39 cellular contexts compared by ENCODE assay signal in genomic region chr12:40632171-40632570, GRCh38.
"Had no signal": no experiment of that assay in that cellular context is flagged by ENCODE, and none has a peak within 500 bp of the region (broad histone marks: within the 10 kb centered on the region; RNA-seq: fewer than 3 reads in every experiment).

No MANE protein-coding gene starts in this region.

- H3K36me3 Mint-ChIP-seq: activated CD4-positive, alpha-beta memory T cell treated with anti-CD3 and anti-CD28 coated beads for 36 hours; activated naive CD4-positive, alpha-beta T cell treated with anti-CD3 and anti-CD28 coated beads, Interleukin-2, amount 50 U/mL, for 72 hours; activated naive CD8-positive, alpha-beta T cell treated with anti-CD3 and anti-CD28 coated beads for 36 hours had no signal

- H3K4me1 Mint-ChIP-seq: activated B cell treated with CpG ODN at 0.5 μM for 24 hours; activated CD4-positive, alpha-beta T cell treated with anti-CD3 and anti-CD28 coated beads, Interleukin-2, amount 10 ng/mL, durations not matched to agents 24 days and 14 days; activated naive CD8-positive, alpha-beta T cell treated with anti-CD3 and anti-CD28 coated beads for 36 hours; activated T-helper 17 cell treated with anti-CD3 and anti-CD28 coated beads, Interleukin-2, amount 50 U/mL, for 72 hours; central memory CD8-positive, alpha-beta T cell had no signal

- H3K36me3 ChIP-seq: adrenal gland, brain microvascular endothelial cell, breast epithelium, cardiac muscle cell had no signal

- H3K27me3 Mint-ChIP-seq: activated B cell treated with CpG ODN at 0.5 μM for 24 hours; activated CD4-positive, alpha-beta memory T cell treated with anti-CD3 and anti-CD28 coated beads for 36 hours; activated CD4-positive, alpha-beta T cell treated with anti-CD3 and anti-CD28 coated beads, Interleukin-2, amount 10 ng/mL, durations not matched to agents 24 days and 14 days; activated CD8-positive, alpha-beta T cell treated with anti-CD3 and anti-CD28 coated beads for 36 hours; activated naive CD8-positive, alpha-beta T cell treated with anti-CD3 and anti-CD28 coated beads for 36 hours; activated T-helper 17 cell treated with anti-CD3 and anti-CD28 coated beads, Interleukin-2, amount 50 U/mL, for 72 hours; central memory CD8-positive, alpha-beta T cell had no signal

- H3K27me3 ChIP-seq: adrenal gland, body of pancreas, brain microvascular endothelial cell, breast epithelium, cardiac muscle cell had no signal

- H3K9me3 ChIP-seq: adrenal gland, body of pancreas, breast epithelium had no signal

- H3K27ac Mint-ChIP-seq: activated B cell treated with CpG ODN at 0.5 μM for 24 hours; activated CD4-positive, alpha-beta memory T cell treated with anti-CD3 and anti-CD28 coated beads for 36 hours; activated CD4-positive, alpha-beta T cell treated with anti-CD3 and anti-CD28 coated beads, Interleukin-2, amount 10 ng/mL, durations not matched to agents 24 days and 14 days; activated CD8-positive, alpha-beta T cell treated with anti-CD3 and anti-CD28 coated beads for 36 hours; activated naive CD4-positive, alpha-beta T cell treated with anti-CD3 and anti-CD28 coated beads for 36 hours; activated naive CD4-positive, alpha-beta T cell treated with anti-CD3 and anti-CD28 coated beads, Interleukin-2, amount 50 U/mL, for 72 hours; activated naive CD8-positive, alpha-beta T cell treated with anti-CD3 and anti-CD28 coated beads for 36 hours; activated T-cell treated with anti-CD3 and anti-CD28 coated beads, Interleukin-2, amount 50 U/mL, for 72 hours; activated T-helper 1 cell treated with anti-CD3 and anti-CD28 coated beads, Interleukin-12 subunit alpha, Interleukin-12 subunit beta, Interleukin-2, Interleukin-4 antibody, amounts not matched to agents 30 ng/mL and 10 ng/mL and 1 ng/mL, durations not matched to agents 14 hours and 24 hours and 36 hours; activated T-helper 17 cell treated with anti-CD3 and anti-CD28 coated beads, Interleukin-2, amount 50 U/mL, for 72 hours; T-helper 1 cell treated with Interleukin-12 subunit alpha and Interleukin-12 subunit beta and Interleukin-4 antibody, amounts not matched to agents 30 μg/mL and 1 μg/mL, for 36 hours; T-helper 2 cell treated with Interferon-gamma antibody and Interleukin-4, amounts not matched to agents 5 μg/mL and 100 μg/mL, for 36 hours had no signal

- H3K4me3 ChIP-seq: adrenal gland, body of pancreas, breast epithelium, cardiac muscle cell had no signal

- H3K27ac ChIP-seq: adrenal gland, body of pancreas, brain microvascular endothelial cell, breast epithelium, cardiac muscle cell, VCaP had no signal

- H3K9me3 Mint-ChIP-seq: activated B cell treated with CpG ODN at 0.5 μM for 24 hours; activated CD4-positive, alpha-beta memory T cell treated with anti-CD3 and anti-CD28 coated beads for 36 hours; activated CD4-positive, alpha-beta T cell treated with anti-CD3 and anti-CD28 coated beads, Interleukin-2, amount 10 ng/mL, durations not matched to agents 24 days and 14 days; activated CD8-positive, alpha-beta T cell treated with anti-CD3 and anti-CD28 coated beads for 36 hours; activated naive CD8-positive, alpha-beta T cell treated with anti-CD3 and anti-CD28 coated beads for 36 hours; activated T-cell treated with anti-CD3 and anti-CD28 coated beads, Interleukin-2, amount 50 U/mL, for 4 hours; activated T-helper 1 cell treated with anti-CD3 and anti-CD28 coated beads, Interleukin-12 subunit alpha, Interleukin-12 subunit beta, Interleukin-2, Interleukin-4 antibody, amounts not matched to agents 30 ng/mL and 10 ng/mL and 1 ng/mL, durations not matched to agents 14 hours and 24 hours and 36 hours; central memory CD8-positive, alpha-beta T cell; T-helper 2 cell treated with Interferon-gamma antibody and Interleukin-4, amounts not matched to agents 5 μg/mL and 100 μg/mL, for 36 hours had no signal

- H3K4me1 ChIP-seq: adrenal gland, body of pancreas, breast epithelium had no signal

- DNase-seq: activated B cell treated with CpG ODN at 0.5 μM for 24 hours; activated CD4-positive, alpha-beta memory T cell treated with anti-CD3 and anti-CD28 coated beads for 36 hours; activated CD4-positive, alpha-beta T cell treated with anti-CD3 and anti-CD28 coated beads for 4 hours; activated CD4-positive, alpha-beta T cell treated with anti-CD3 and anti-CD28 coated beads, Interleukin-2, amount 10 ng/mL, durations not matched to agents 24 days and 14 days; activated CD4-positive, alpha-beta T cell treated with anti-CD3 and anti-CD28 coated beads, Interleukin-2, amount 50 U/mL, for 1 hour; activated CD4-positive, alpha-beta T cell treated with anti-CD3 and anti-CD28 coated beads, Interleukin-2, amount 50 U/mL, for 4 hours; activated CD4-positive, CD25-positive, alpha-beta regulatory T cell treated with anti-CD3 and anti-CD28 coated beads, Interleukin-2, amount 50 U/mL, for 72 hours; activated CD8-positive, alpha-beta memory T cell treated with anti-CD3 and anti-CD28 coated beads, Interleukin-2, amount 50 U/mL, for 4 hours; activated CD8-positive, alpha-beta T cell treated with anti-CD3 and anti-CD28 coated beads for 36 hours; activated effector memory CD4-positive, alpha-beta T cell treated with anti-CD3 and anti-CD28 coated beads, Interleukin-2, amount 50 U/mL, for 16 hours; activated gamma-delta T cell treated with Interleukin-2 at 50 U/mL for 16 hours; activated naive CD4-positive, alpha-beta T cell; activated naive CD4-positive, alpha-beta T cell treated with anti-CD3 and anti-CD28 coated beads for 36 hours; activated naive CD4-positive, alpha-beta T cell treated with anti-CD3 and anti-CD28 coated beads, Interleukin-2, amount 50 U/mL, for 16 hours; activated naive CD8-positive, alpha-beta T cell treated with anti-CD3 and anti-CD28 coated beads for 36 hours; activated T-cell treated with anti-CD3 and anti-CD28 coated beads for 4 hours; activated T-cell treated with anti-CD3 and anti-CD28 coated beads, Interleukin-2, amount 50 U/mL, for 1 hour; activated T-cell treated with anti-CD3 and anti-CD28 coated beads, Interleukin-2, amount 50 U/mL, for 4 hours; activated T-cell treated with anti-CD3 and anti-CD28 coated beads, Interleukin-2, amount 50 U/mL, for 72 hours; adrenal gland; amniotic stem cell; aorta; body of pancreas; brain microvascular endothelial cell; caudate nucleus; cerebellar nuclear complex; T-helper 2 cell; T-helper 9 cell had no signal

- FAIRE-seq: astrocyte, TTC549 had no signal

- H3K4me3 Mint-ChIP-seq: activated B cell treated with CpG ODN at 0.5 μM for 24 hours; activated CD4-positive, alpha-beta memory T cell treated with anti-CD3 and anti-CD28 coated beads for 36 hours; activated CD4-positive, alpha-beta T cell treated with anti-CD3 and anti-CD28 coated beads, Interleukin-2, amount 10 ng/mL, durations not matched to agents 24 days and 14 days; activated CD8-positive, alpha-beta T cell treated with anti-CD3 and anti-CD28 coated beads for 36 hours; activated naive CD4-positive, alpha-beta T cell treated with anti-CD3 and anti-CD28 coated beads for 36 hours; activated naive CD8-positive, alpha-beta T cell treated with anti-CD3 and anti-CD28 coated beads for 36 hours; activated T-cell treated with anti-CD3 and anti-CD28 coated beads, Interleukin-2, amount 50 U/mL, for 4 hours; activated T-cell treated with anti-CD3 and anti-CD28 coated beads, Interleukin-2, amount 50 U/mL, for 72 hours; activated T-helper 1 cell treated with anti-CD3 and anti-CD28 coated beads, Interleukin-12 subunit alpha, Interleukin-12 subunit beta, Interleukin-2, Interleukin-4 antibody, amounts not matched to agents 30 ng/mL and 10 ng/mL and 1 ng/mL, durations not matched to agents 14 hours and 24 hours and 36 hours; activated T-helper 17 cell treated with anti-CD3 and anti-CD28 coated beads, Interleukin-2, amount 50 U/mL, for 72 hours; central memory CD8-positive, alpha-beta T cell; T-helper 1 cell treated with Interleukin-12 subunit alpha and Interleukin-12 subunit beta and Interleukin-4 antibody, amounts not matched to agents 30 μg/mL and 1 μg/mL, for 36 hours; T-helper 2 cell treated with Interferon-gamma antibody and Interleukin-4, amounts not matched to agents 5 μg/mL and 100 μg/mL, for 36 hours had no signal
